ENCODE assay signal across 8 cellular contexts in genomic region chr1:226653311-226653921, GRCh38.
A peak's percentile ranks its signal among the peaks of the same experiment; 100 is the strongest.
DNase-seq lines count a peak whose midpoint lies in the region; ATAC-seq and TF ChIP-seq lines count a peak whose summit lies in the region.

No MANE protein-coding gene starts in this region.

- H3K4ac ChIP-seq in H9 (ENCODE audit: low read depth, low read length): no peak overlapping the region

- H2AK5ac ChIP-seq in H9 (ENCODE audit: insufficient read length, low read length): no peak overlapping the region

- no peak overlapping the region for H3K9ac ChIP-seq in H9 (ENCODE audit: extremely low read depth, insufficient read length, low read length)
- no peak overlapping the region for H3K9ac ChIP-seq in OCI-LY3 (ENCODE audit: low read length)

- H3K4me3 ChIP-seq in OCI-LY3 (ENCODE audit: low read length) (peak overlapping the region; percentile 39), vagina (no peak overlapping the region), adrenal gland (no peak overlapping the region)

- H3K9me3 ChIP-seq in H9 (ENCODE audit: control insufficient read depth, low read depth, low read length) (no peaks in the 10 kb centered on the region), OCI-LY3 (ENCODE audit: insufficient read depth, low read length) (no peaks in the 10 kb centered on the region), vagina (no peaks in the 10 kb centered on the region), adrenal gland (replicated peaks in 1 of 3) (no peaks in the 10 kb centered on the region)

- ATAC-seq in GM18502 (IDR thresholded peaks at IDR 0.05; ENCODE audit: poor library complexity, unreplicated experiment): peak; percentile 72

- no CpG with 5 or more reads among the region's 11 CpGs for WGBS in H9 (ENCODE audit: extremely low coverage, insufficient read length, low lambda C conversion rate)
- WGBS in adrenal gland, 4 donors: 77 to 86% (median 83%) methylated on average over 7 to 11 of the region's 11 CpGs

- no peak overlapping the region; the same call in 1 of the 2 replicates for H3K14ac ChIP-seq in H9 (ENCODE audit: insufficient read depth, low read length)

- H2BK5ac ChIP-seq in H9 (ENCODE audit: insufficient read length, low read length): no peak overlapping the region

- TF ChIP-seq CTCF in H9 (conservative IDR thresholded peaks at IDR 0.05): no peak
- no peak for TF ChIP-seq CTCF in OCI-LY3 (IDR thresholded peaks at IDR 0.05; ENCODE audit: low read depth, low read length)
- TF ChIP-seq CTCF in vagina (IDR thresholded peaks at IDR 0.05): no peak
- no peak for TF ChIP-seq CTCF in adrenal gland (IDR thresholded peaks at IDR 0.05)

- H2BK15ac ChIP-seq in H9 (ENCODE audit: low read depth, low read length): no peak overlapping the region

- H3T11ph ChIP-seq in H9 (ENCODE audit: low read length): no peak overlapping the region

- H3K27ac ChIP-seq in H9 (ENCODE audit: insufficient read length, low read depth, low read length) (no peak overlapping the region), OCI-LY3 (ENCODE audit: low read length) (no peak overlapping the region), vagina (peak overlapping the region; percentile 98), adrenal gland (peak overlapping the region in 1 of 5 donors; percentile 71)

- TF ChIP-seq POLR2A in vagina (IDR thresholded peaks at IDR 0.05): no peak
- TF ChIP-seq POLR2A in adrenal gland (IDR thresholded peaks at IDR 0.05): no peak

- H2AFZ ChIP-seq in H9 (ENCODE audit: low read length): no peak overlapping the region
- H2AFZ ChIP-seq in OCI-LY3 (ENCODE audit: low read depth, low read length): no peak overlapping the region

- H3K23me2 ChIP-seq in H9 (ENCODE audit: insufficient read length, low read depth, low read length, poor library complexity, severe bottlenecking): no peaks in the 10 kb centered on the region

- H4K20me1 ChIP-seq in H9 (ENCODE audit: control insufficient read depth, insufficient read depth, insufficient read length): no peaks in the 10 kb centered on the region
- peaks cover 14% of the 10 kb centered on the region; the same call in 1 of the 2 replicates for H4K20me1 ChIP-seq in OCI-LY3 (ENCODE audit: insufficient read depth, low read length)

- H3K27me3 ChIP-seq in H9 (ENCODE audit: insufficient read depth, low read length) (no peaks in the 10 kb centered on the region), OCI-LY3 (ENCODE audit: low read depth, low read length) (0 out of 2 replicates have a peak, but pooled peaks cover 8% of the 10 kb centered on the region), vagina (no peaks in the 10 kb centered on the region), adrenal gland (no peaks in the 10 kb centered on the region)

- peaks cover 2% of the 10 kb centered on the region for H3K27me3 Mint-ChIP-seq in H9 (ENCODE audit: low read depth)

- no peak overlapping the region for H2BK120ac ChIP-seq in H9 (ENCODE audit: low read depth, low read length, poor library complexity, severe bottlenecking)

- H3K79me1 ChIP-seq in H9 (ENCODE audit: insufficient read depth, low read depth, low read length, poor library complexity, severe bottlenecking): no peaks in the 10 kb centered on the region

- H2BK20ac ChIP-seq in H9 (ENCODE audit: low read depth, low read length, poor library complexity, severe bottlenecking): no peak overlapping the region

- no peak overlapping the region for H4K8ac ChIP-seq in H9 (replicated peaks; ENCODE audit: insufficient read length, low read depth, low read length)

- H2BK12ac ChIP-seq in H9 (ENCODE audit: insufficient read length, low read depth, low read length): no peak overlapping the region

- H3K4me2 ChIP-seq in H9 (ENCODE audit: insufficient read depth, insufficient read length, low read length) (no peak overlapping the region), OCI-LY3 (ENCODE audit: low read length) (peak overlapping the region; percentile 68)

- H3K23ac ChIP-seq in H9 (ENCODE audit: insufficient read length, low read depth, low read length): no peak overlapping the region

- H3K56ac ChIP-seq in H9 (ENCODE audit: insufficient read length, low read depth, low read length): no peak overlapping the region

- DNase-seq in H9: no peak
- DNase-seq in effector CD8-positive, alpha-beta T cell (lab: John Stamatoyannopoulos, UW): peak; percentile 58
- DNase-seq in vagina (ENCODE audit: extremely low spot score in 2 of 2): no peak
- DNase-seq in MV-4-11 (lab: John Stamatoyannopoulos, UW): no peak
- no peak for DNase-seq in HUDEP-2 (lab: John Stamatoyannopoulos, UW; ENCODE audit: unreplicated experiment in 76 of 76)
- no peak for DNase-seq in adrenal gland

- peak overlapping the region; percentile 55 for H3K18ac ChIP-seq in H9 (ENCODE audit: insufficient read length, low read depth, low read length)

- peak overlapping the region in 1 of 2 experiments; percentile 29; a peak in 1 of 5 replicates for H3K4me3 Mint-ChIP-seq in H9

- H3K79me2 ChIP-seq in H9 (ENCODE audit: insufficient read depth, low read length) (no peaks in the 10 kb centered on the region), OCI-LY3 (ENCODE audit: low read length) (no peaks in the 10 kb centered on the region)

- H3K9me3 Mint-ChIP-seq in H9: peaks cover 0 to 3% of the 10 kb centered on the region in 2 experiments; a peak in 1 of 5 replicates

- H3K36me3 ChIP-seq in OCI-LY3 (replicated peaks; ENCODE audit: low read depth, low read length) (no peaks in the 10 kb centered on the region), vagina (peaks cover 0 to under 1% of the 10 kb centered on the region in 2 donors), adrenal gland (replicated peaks in 1 of 2) (peaks cover 0 to under 1% of the 10 kb centered on the region in 2 donors)

- H3K36me3 Mint-ChIP-seq in H9 (ENCODE audit: insufficient read depth in 1 of 3, low read depth in 3 of 3): no peaks in the 10 kb centered on the region

- H3K4me1 Mint-ChIP-seq in H9: peaks cover 60 to 70% of the 10 kb centered on the region in 2 experiments

- H3K27ac Mint-ChIP-seq in H9: peak overlapping the region; percentile 31 to 92 (median 88); a peak in 5 of 7 replicates

- no peak overlapping the region for H4K91ac ChIP-seq in H9 (ENCODE audit: insufficient read length, low read depth, low read length)

- intact Hi-C loops in vagina (cut with DNase I): loop anchor here (5.0 kb wide), 1 partner anchor 174 kb away; no protein-coding TSS in a partner anchor
- intact Hi-C loops in adrenal gland (cut with DNase I): loop anchor here in 1 of 2 donors (10.0 kb wide), 1 partner anchor 81 kb away; the partner anchor contains the start of gene ITPKB

- no peak overlapping the region for H4K5ac ChIP-seq in H9 (ENCODE audit: insufficient read length, low read depth, low read length)

- H3K4me1 ChIP-seq in H9 (ENCODE audit: insufficient read depth, low read length): peaks cover 16% of the 10 kb centered on the region; the same call in 1 of the 2 replicates
- H3K4me1 ChIP-seq in OCI-LY3 (ENCODE audit: low read length): peaks cover 32% of the 10 kb centered on the region
- H3K4me1 ChIP-seq in vagina: peaks cover 62% of the 10 kb centered on the region
- H3K4me1 ChIP-seq in adrenal gland (replicated peaks in 1 of 2): peaks cover 8 to 21% of the 10 kb centered on the region in 2 donors
